In the genomic region with DNA sequence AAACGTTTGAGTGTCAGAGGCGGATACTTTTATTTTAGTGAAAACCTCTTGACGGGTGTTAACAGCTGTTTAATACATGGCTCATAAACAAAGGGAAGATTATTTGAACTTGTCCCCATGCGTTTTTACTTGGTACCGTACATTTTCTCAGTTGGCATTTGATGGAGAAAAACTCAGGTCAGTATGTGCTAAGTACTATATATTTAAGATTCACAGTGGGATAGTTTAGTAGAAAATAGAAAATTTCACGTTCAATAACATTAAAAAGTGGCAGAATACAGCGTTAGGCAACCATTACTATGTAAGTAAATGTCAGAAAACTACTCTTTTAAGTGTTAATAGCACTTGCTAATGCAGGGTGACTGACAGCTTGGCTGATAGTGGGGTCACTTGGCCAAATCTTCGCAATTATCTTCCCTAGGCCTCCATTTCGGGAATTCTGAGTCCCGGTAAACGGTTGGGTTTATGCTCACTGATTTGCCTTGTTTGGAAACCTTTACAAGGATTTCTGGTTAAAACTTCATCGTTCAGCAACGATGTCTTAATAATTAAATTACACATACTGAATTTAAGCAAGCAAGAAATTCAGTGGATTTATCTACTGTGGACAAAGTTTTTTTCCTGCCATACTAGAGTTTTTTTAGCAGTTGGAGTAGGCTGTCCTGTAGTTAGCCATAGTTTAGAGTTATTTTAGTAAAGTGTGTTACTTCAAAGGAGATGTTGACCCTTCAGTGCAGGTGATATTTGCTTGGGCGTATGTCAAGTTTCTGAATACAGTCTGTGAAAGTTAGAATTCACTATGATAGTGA, we compare ENCODE assay signal across 8 cellular contexts. TPM values are rescaled to one million over a fixed set of nuclear protein-coding genes. Genes with fewer than 3 reads are reported as not detected.
A peak's percentile ranks its signal among the peaks of the same experiment; 100 is the strongest.
DNase-seq lines count a peak whose midpoint lies in the region; ATAC-seq, FAIRE-seq and TF ChIP-seq lines count a peak whose summit lies in the region.

No MANE protein-coding gene starts in this region.

- H3K9me3 ChIP-seq in esophagus muscularis mucosa = no peaks in the 10 kb centered on the region

- 6% methylated on average over 14 of the region's 14 CpGs for WGBS in esophagus muscularis mucosa

- TF ChIP-seq CTCF in GM12864 (IDR thresholded peaks at IDR 0.05; ENCODE audit: low read depth, low read length, missing control alignments) (no peak), RWPE1 (conservative IDR thresholded peaks at IDR 0.05; ENCODE audit: low read depth) (no peak), esophagus muscularis mucosa (IDR thresholded peaks at IDR 0.05) (no peak)

- H3K36me3 ChIP-seq in esophagus muscularis mucosa = no peaks in the 10 kb centered on the region

- ATAC-seq in HG02588 (IDR thresholded peaks at IDR 0.05; ENCODE audit: unreplicated experiment) = no peak

- POLR2A ChIA-PET in RWPE1 (lab: Yijun Ruan, JAX; ENCODE audit: low non-redundant PET) = no interaction called here

- peaks cover 46 to 74% (median 66%) of the 10 kb centered on the region in 4 donors for H3K4me1 ChIP-seq in esophagus muscularis mucosa

- peak overlapping the region; percentile 87 for H3K27ac ChIP-seq in RWPE1
- H3K27ac ChIP-seq in esophagus muscularis mucosa (replicated peaks in 1 of 4) = peak overlapping the region; percentile 89 to 98 (median 94)

- H3K27me3 ChIP-seq in esophagus muscularis mucosa = no peaks in the 10 kb centered on the region

- H3K4me3 ChIP-seq in GM12864 (ENCODE audit: low read depth, low read length) (peak overlapping the region; percentile 53), esophagus muscularis mucosa (peak overlapping the region; percentile 50 to 71 (median 66))

- FAIRE-seq in HTR-8/SVneo (lab: Jason Lieb, UNC) = no peak

- CTCF ChIA-PET in RWPE1 (lab: Yijun Ruan, JAX) = interaction anchor here (0.7 kb wide), 1 partner anchor 1949 kb away, joined by 3 read pairs; no protein-coding TSS in a partner anchor

- no peak for DNase-seq in GM12864 (ENCODE audit: low read depth)
- DNase-seq in RWPE1 (ENCODE audit: low spot score) = no peak
- no peak for DNase-seq in esophagus muscularis mucosa (ENCODE audit: extremely low spot score)
- DNase-seq in pons (ENCODE audit: low spot score) = peak; percentile 59
- no peak for DNase-seq in activated CD4-positive, CD25-positive, alpha-beta regulatory T cell treated with anti-CD3 and anti-CD28 coated beads, Interleukin-2, amount 50 U/mL, for 72 hours
- no peak for DNase-seq in HTR-8/SVneo (ENCODE audit: insufficient read length, low spot score)
- DNase-seq in D341Med (ENCODE audit: low spot score) = no peak

- no peak for TF ChIP-seq EP300 in esophagus muscularis mucosa (IDR thresholded peaks at IDR 0.05)

- intact Hi-C loops in esophagus muscularis mucosa (cut with DNase I) = no loop called here

- no peak for TF ChIP-seq POLR2A in esophagus muscularis mucosa (IDR thresholded peaks at IDR 0.05; ENCODE audit: low read depth)

RNA-seq across cellular contexts. Expression of a gene that starts 4.9 kb away (rescaled TPM):
- total RNA-seq in esophagus muscularis mucosa = 10 to 100 TPM; 54.3 to 86.0 (median 62.8) TPM
